ENCODE assay signal across 11 cellular contexts in genomic region chr11:70233511-70233919, GRCh38. TPM values are rescaled to one million over a fixed set of nuclear protein-coding genes. Genes with fewer than 3 reads are reported as not detected.
A peak's percentile ranks its signal among the peaks of the same experiment; 100 is the strongest.
DNase-seq lines count a peak whose midpoint lies in the region; TF ChIP-seq lines count a peak whose summit lies in the region.
"Had no signal": no experiment of that assay in that cellular context is flagged by ENCODE, and none has a peak within 500 bp of the region (broad histone marks: within the 10 kb centered on the region; RNA-seq: fewer than 3 reads in every experiment).

No MANE protein-coding gene starts in this region.

- peak overlapping the region; percentile 70 for H3K27ac Mint-ChIP-seq in chondrocyte (ENCODE audit: unreplicated experiment)
- H3K27ac Mint-ChIP-seq: activated CD4-positive, alpha-beta T cell treated with anti-CD3 and anti-CD28 coated beads, Interleukin-2, amount 10 ng/mL, durations not matched to agents 7 days and 5 days; GM23338 had no signal

- peak; percentile 28 for DNase-seq in NK-92 treated with Interleukin-12 subunit alpha and Interleukin-12 subunit beta, amount 100 ng/mL, for 24 hours (lab: John Stamatoyannopoulos, UW)
- no peak for DNase-seq in NK-92 (lab: John Stamatoyannopoulos, UW; ENCODE audit: unreplicated experiment)
- DNase-seq in NCI-H2196 treated with DMSO at 0.1 percent for 48 hours (lab: John Stamatoyannopoulos, UW; ENCODE audit: unreplicated experiment) = peak; percentile 12
- DNase-seq in chondrocyte (ENCODE audit: low spot score) = no peak
- peak; percentile 44 for DNase-seq in pulmonary artery endothelial cell (ENCODE audit: low read depth, low spot score)
- no peak for DNase-seq in Ammon's horn (ENCODE audit: low spot score)
- DNase-seq in DMS79 treated with DMSO at 0.1 percent for 48 hours (lab: John Stamatoyannopoulos, UW) = no peak
- DNase-seq in DMS114 treated with DMSO at 0.1 percent for 48 hours (lab: John Stamatoyannopoulos, UW; ENCODE audit: unreplicated experiment) = no peak
- DNase-seq: activated CD4-positive, alpha-beta T cell treated with anti-CD3 and anti-CD28 coated beads, Interleukin-2, amount 10 ng/mL, durations not matched to agents 7 days and 5 days; NCI-H82 had no signal

- peak overlapping the region; percentile 5 for H3K4me3 Mint-ChIP-seq in chondrocyte (ENCODE audit: unreplicated experiment)
- H3K4me3 Mint-ChIP-seq: activated CD4-positive, alpha-beta T cell treated with anti-CD3 and anti-CD28 coated beads, Interleukin-2, amount 10 ng/mL, durations not matched to agents 7 days and 5 days; GM23338 had no signal

- no peaks in the 10 kb centered on the region for H3K27me3 Mint-ChIP-seq in chondrocyte (ENCODE audit: low read depth)

- no peaks in the 10 kb centered on the region for H3K9me3 Mint-ChIP-seq in chondrocyte (ENCODE audit: low read depth)
- H3K9me3 Mint-ChIP-seq: activated CD4-positive, alpha-beta T cell treated with anti-CD3 and anti-CD28 coated beads, Interleukin-2, amount 10 ng/mL, durations not matched to agents 7 days and 5 days; GM23338 had no signal

- H3K4me1 Mint-ChIP-seq in chondrocyte (ENCODE audit: low read depth) = peaks cover 25% of the 10 kb centered on the region
- H3K4me1 Mint-ChIP-seq: activated CD4-positive, alpha-beta T cell treated with anti-CD3 and anti-CD28 coated beads, Interleukin-2, amount 10 ng/mL, durations not matched to agents 7 days and 5 days; GM23338 had no signal

- no peaks in the 10 kb centered on the region for H3K36me3 Mint-ChIP-seq in chondrocyte (ENCODE audit: low read depth)

- TF ChIP-seq CTCF in chondrocyte (IDR thresholded peaks at IDR 0.05) = no peak

RNA-seq across cellular contexts. Expression of gene FADD, which starts 30.4 kb away (rescaled TPM):
- total RNA-seq in chondrocyte (23.2 to 26.8 TPM (median 26.2 TPM) in 3 replicates), pulmonary artery endothelial cell (57.0 and 63.0 TPM in 2 replicates)

RNA-seq across cellular contexts. Expression of gene PPFIA1, which starts 37.0 kb away (rescaled TPM):
- total RNA-seq in chondrocyte = 60.2 to 63.5 TPM (median 62.6 TPM) in 3 replicates
- 31.3 and 31.9 TPM in 2 replicates for total RNA-seq in pulmonary artery endothelial cell

Comparison
In these comparisons a context has a peak if more than half of its experiments do, and no peak if none do; other contexts are left out.
1. DNase-seq: peak in NK-92 treated with Interleukin-12 subunit alpha and Interleukin-12 subunit beta, amount 100 ng/mL, for 24 hours (single experiment), NCI-H2196 treated with DMSO at 0.1 percent for 48 hours (single experiment) and pulmonary artery endothelial cell (single experiment); none in NK-92 (single experiment), chondrocyte (single experiment), Ammon's horn (single experiment), DMS79 treated with DMSO at 0.1 percent for 48 hours (single experiment) and DMS114 treated with DMSO at 0.1 percent for 48 hours (single experiment).